ENCODE assay signal across 17 cellular contexts in genomic region chr3:16056210-16056607, GRCh38.
A peak's percentile ranks its signal among the peaks of the same experiment; 100 is the strongest.
DNase-seq lines count a peak whose midpoint lies in the region; ATAC-seq and TF ChIP-seq lines count a peak whose summit lies in the region.
"Had no signal": no experiment of that assay in that cellular context is flagged by ENCODE, and none has a peak within 500 bp of the region (broad histone marks: within the 10 kb centered on the region; RNA-seq: fewer than 3 reads in every experiment).

No MANE protein-coding gene starts in this region.

- no peaks in the 10 kb centered on the region for H3K36me3 ChIP-seq in RWPE2 (ENCODE audit: low read depth)
- no peaks in the 10 kb centered on the region for H3K36me3 ChIP-seq in mesenchymal stem cell (ENCODE audit: control insufficient read depth in 1 of 2, insufficient read depth in 2 of 2, low read depth in 1 of 2, low read length in 2 of 2)
- H3K36me3 ChIP-seq in thymus (ENCODE audit: control insufficient read depth, insufficient read depth), result no peaks in the 10 kb centered on the region

- no peaks in the 10 kb centered on the region for H3K4me1 Mint-ChIP-seq in stimulated activated memory B cell treated with anti-CD40 and anti-IgM and Interleukin-4, amounts not matched to agents 10 μg/mL and 1 μg/mL and 100 μg/mL, for 72 hours
- H3K4me1 Mint-ChIP-seq: activated CD4-positive, alpha-beta T cell treated with anti-CD3 and anti-CD28 coated beads, Interleukin-2, amount 10 ng/mL, durations not matched to agents 7 days and 5 days; central memory CD8-positive, alpha-beta T cell had no signal

- no peak for TF ChIP-seq CTCF in RWPE2 (IDR thresholded peaks at IDR 0.05; ENCODE audit: poor library complexity, severe bottlenecking)

- H3K9ac ChIP-seq in mesenchymal stem cell (ENCODE audit: low read length), result peak overlapping the region; percentile 79

- no peak overlapping the region for H2BK120ac ChIP-seq in mesenchymal stem cell (ENCODE audit: low read depth, low read length)

- no peaks in the 10 kb centered on the region for H3K9me3 Mint-ChIP-seq in stimulated activated memory B cell treated with anti-CD40 and anti-IgM and Interleukin-4, amounts not matched to agents 10 μg/mL and 1 μg/mL and 100 μg/mL, for 72 hours
- H3K9me3 Mint-ChIP-seq: activated CD4-positive, alpha-beta T cell treated with anti-CD3 and anti-CD28 coated beads, Interleukin-2, amount 10 ng/mL, durations not matched to agents 7 days and 5 days; activated T-helper 2 cell treated with anti-CD3 and anti-CD28 coated beads, Interferon-gamma antibody, Interleukin-2, Interleukin-4, amounts not matched to agents 10 μg/mL and 5 μg/mL and 100 μg/mL, durations not matched to agents 14 hours and 24 hours and 36 hours; central memory CD8-positive, alpha-beta T cell; H9 had no signal

- H3K4ac ChIP-seq in mesenchymal stem cell (ENCODE audit: low read depth in 1 of 2, low read length in 2 of 2), result no peak overlapping the region

- H3K4me3 ChIP-seq in RWPE2 (ENCODE audit: severe bottlenecking) (no peak overlapping the region), mesenchymal stem cell (ENCODE audit: insufficient read depth in 1 of 2, low read depth in 1 of 2, low read length in 2 of 2) (no peak overlapping the region), thymus (ENCODE audit: low read length) (no peak overlapping the region)

- peaks cover 41% of the 10 kb centered on the region for H3K4me1 ChIP-seq in RWPE2 (ENCODE audit: insufficient read depth, poor library complexity, severe bottlenecking)
- peaks cover 11% of the 10 kb centered on the region for H3K4me1 ChIP-seq in mesenchymal stem cell (ENCODE audit: control insufficient read depth, insufficient read depth, low read depth, low read length)
- H3K4me1 ChIP-seq in thymus (ENCODE audit: control insufficient read depth, insufficient read depth, low read length), result no peaks in the 10 kb centered on the region

- H4K8ac ChIP-seq in mesenchymal stem cell (ENCODE audit: low read length), result no peak overlapping the region

- H4K91ac ChIP-seq in mesenchymal stem cell (ENCODE audit: low read length), result no peak overlapping the region

- H3K18ac ChIP-seq in mesenchymal stem cell (ENCODE audit: low read depth in 1 of 2, low read length in 2 of 2), result no peak overlapping the region

- no peak overlapping the region for H3K4me2 ChIP-seq in mesenchymal stem cell (ENCODE audit: low read length, poor library complexity, severe bottlenecking)

- H2AK5ac ChIP-seq in mesenchymal stem cell (ENCODE audit: low read length, severe bottlenecking), result no peak overlapping the region

- no peak overlapping the region for H3K14ac ChIP-seq in mesenchymal stem cell (ENCODE audit: low read length in 2 of 2)

- no peaks in the 10 kb centered on the region for H3K27me3 ChIP-seq in RWPE2 (ENCODE audit: insufficient read depth, poor library complexity, severe bottlenecking)
- no peaks in the 10 kb centered on the region for H3K27me3 ChIP-seq in mesenchymal stem cell (ENCODE audit: control insufficient read depth in 1 of 2, insufficient read depth in 1 of 2, low read length in 2 of 2)
- H3K27me3 ChIP-seq in thymus (ENCODE audit: control insufficient read depth, insufficient read depth), result no peaks in the 10 kb centered on the region

- no peak overlapping the region for H2AFZ ChIP-seq in mesenchymal stem cell (ENCODE audit: low read depth, low read length)

- H3K9me3 ChIP-seq in RWPE2 (ENCODE audit: severe bottlenecking) (no peaks in the 10 kb centered on the region), mesenchymal stem cell (ENCODE audit: control insufficient read depth, low read length) (no peaks in the 10 kb centered on the region), thymus (ENCODE audit: control insufficient read depth) (no peaks in the 10 kb centered on the region)

- no peak overlapping the region for H2BK15ac ChIP-seq in mesenchymal stem cell (ENCODE audit: low read depth, poor library complexity, severe bottlenecking)

- no peaks in the 10 kb centered on the region for H3K79me1 ChIP-seq in mesenchymal stem cell (replicated peaks; ENCODE audit: low read length, poor library complexity, severe bottlenecking)

- ATAC-seq in RWPE2 (ENCODE audit: low read depth) (0 out of 3 replicates have a peak, but pooled peaks have one; percentile 22), GM21723 (IDR thresholded peaks at IDR 0.05; ENCODE audit: unreplicated experiment) (no peak), GM21390 (IDR thresholded peaks at IDR 0.05; ENCODE audit: unreplicated experiment) (no peak)
- no peak for ATAC-seq in stimulated activated memory B cell treated with anti-CD40 and anti-IgM and Interleukin-4, amounts not matched to agents 10 μg/mL and 1 μg/mL and 100 μg/mL, for 72 hours
- ATAC-seq: T-helper 17 cell had no signal

- H3K27ac Mint-ChIP-seq in stimulated activated memory B cell treated with anti-CD40 and anti-IgM and Interleukin-4, amounts not matched to agents 10 μg/mL and 1 μg/mL and 100 μg/mL, for 72 hours, result no peak overlapping the region
- H3K27ac Mint-ChIP-seq: activated CD4-positive, alpha-beta T cell treated with anti-CD3 and anti-CD28 coated beads, Interleukin-2, amount 10 ng/mL, durations not matched to agents 7 days and 5 days; activated T-helper 2 cell treated with anti-CD3 and anti-CD28 coated beads, Interferon-gamma antibody, Interleukin-2, Interleukin-4, amounts not matched to agents 10 μg/mL and 5 μg/mL and 100 μg/mL, durations not matched to agents 14 hours and 24 hours and 36 hours; T-helper 17 cell had no signal

- DNase-seq in RWPE2 (ENCODE audit: low spot score), result no peak
- DNase-seq in fibroblast of gingiva (ENCODE audit: low read depth), result peak; percentile 89
- DNase-seq in mesenchymal stem cell, result peak; percentile 42
- no peak for DNase-seq in activated CD4-positive, alpha-beta T cell treated with anti-CD3 and anti-CD28 coated beads, Interleukin-2, amount 50 U/mL, for 48 hours
- DNase-seq: activated CD4-positive, alpha-beta T cell treated with anti-CD3 and anti-CD28 coated beads, Interleukin-2, amount 10 ng/mL, durations not matched to agents 7 days and 5 days; foreskin melanocyte; H9; kidney; NCI-H1092; NCI-H2227 treated with DMSO at 0.1 percent for 48 hours; T-helper 17 cell had no signal

- no peak overlapping the region for H2BK12ac ChIP-seq in mesenchymal stem cell (ENCODE audit: low read length in 2 of 2)

- 80% methylated on average over 2 of the region's 2 CpGs for WGBS in mesenchymal stem cell
- 93% methylated on average over 2 of the region's 2 CpGs for WGBS in thymus

- peaks cover 5% of the 10 kb centered on the region for H3K36me3 Mint-ChIP-seq in stimulated activated memory B cell treated with anti-CD40 and anti-IgM and Interleukin-4, amounts not matched to agents 10 μg/mL and 1 μg/mL and 100 μg/mL, for 72 hours

- H3K27me3 Mint-ChIP-seq in stimulated activated memory B cell treated with anti-CD40 and anti-IgM and Interleukin-4, amounts not matched to agents 10 μg/mL and 1 μg/mL and 100 μg/mL, for 72 hours, result peaks cover 9% of the 10 kb centered on the region
- H3K27me3 Mint-ChIP-seq: activated CD4-positive, alpha-beta T cell treated with anti-CD3 and anti-CD28 coated beads, Interleukin-2, amount 10 ng/mL, durations not matched to agents 7 days and 5 days had no signal

- no peak overlapping the region for H3K4me3 Mint-ChIP-seq in stimulated activated memory B cell treated with anti-CD40 and anti-IgM and Interleukin-4, amounts not matched to agents 10 μg/mL and 1 μg/mL and 100 μg/mL, for 72 hours
- H3K4me3 Mint-ChIP-seq: activated CD4-positive, alpha-beta T cell treated with anti-CD3 and anti-CD28 coated beads, Interleukin-2, amount 10 ng/mL, durations not matched to agents 7 days and 5 days; central memory CD8-positive, alpha-beta T cell; H9; T-helper 17 cell had no signal

- no peak overlapping the region for H3K23ac ChIP-seq in mesenchymal stem cell (ENCODE audit: low read length in 2 of 2)

- H2BK5ac ChIP-seq in mesenchymal stem cell (ENCODE audit: low read depth, low read length, poor library complexity, severe bottlenecking), result no peak overlapping the region

- peak overlapping the region; percentile 96 for H3K27ac ChIP-seq in RWPE2 (ENCODE audit: poor library complexity, severe bottlenecking)
- H3K27ac ChIP-seq in mesenchymal stem cell (ENCODE audit: low read length, poor library complexity, severe bottlenecking), result no peak overlapping the region
- H3K27ac ChIP-seq in thymus (ENCODE audit: low read depth), result peak overlapping the region; percentile 25

Comparison
In these comparisons a context has a peak if more than half of its experiments do, and no peak if none do; other contexts are left out.
1. DNase-seq: peak in fibroblast of gingiva (single experiment) and mesenchymal stem cell (single experiment); none in RWPE2 (single experiment) and activated CD4-positive, alpha-beta T cell treated with anti-CD3 and anti-CD28 coated beads, Interleukin-2, amount 50 U/mL, for 48 hours (0 of 2).